8 cellular contexts compared by ENCODE assay signal in genomic region chr2:64063924-64064331, GRCh38. TPM values are rescaled to one million over a fixed set of nuclear protein-coding genes. Genes with fewer than 3 reads are reported as not detected.
A peak's percentile ranks its signal among the peaks of the same experiment; 100 is the strongest.
DNase-seq lines count a peak whose midpoint lies in the region; ATAC-seq and TF ChIP-seq lines count a peak whose summit lies in the region.

No MANE protein-coding gene starts in this region.

- H3K4me1 ChIP-seq in CD8-positive, alpha-beta memory T cell (ENCODE audit: insufficient read depth, low read length), result peaks cover 11% of the 10 kb centered on the region
- H3K4me1 ChIP-seq in Peyer's patch, result no peaks in the 10 kb centered on the region
- H3K4me1 ChIP-seq in neuron (ENCODE audit: insufficient read depth, low read length), result peaks cover 16% of the 10 kb centered on the region

- no peaks in the 10 kb centered on the region for H3K27me3 Mint-ChIP-seq in CD8-positive, alpha-beta memory T cell

- peak overlapping the region in 6 of 8 donors; percentile 3 to 70 (median 32) for H3K27ac Mint-ChIP-seq in CD8-positive, alpha-beta memory T cell

- no peak overlapping the region for H3K27ac ChIP-seq in CD8-positive, alpha-beta memory T cell (ENCODE audit: low read depth, low read length)
- peak overlapping the region; percentile 2 to 69 (median 31) for H3K27ac ChIP-seq in Peyer's patch

- peaks cover 9 to 19% (median 18%) of the 10 kb centered on the region in 3 donors for H3K4me1 Mint-ChIP-seq in CD8-positive, alpha-beta memory T cell

- POLR2A ChIA-PET in CD8-positive, alpha-beta memory T cell (lab: Charles Lee), result no interaction called here

- no peaks in the 10 kb centered on the region for H3K9me3 ChIP-seq in CD8-positive, alpha-beta memory T cell (ENCODE audit: low read length)
- H3K9me3 ChIP-seq in Peyer's patch (no peaks in the 10 kb centered on the region), neuron (ENCODE audit: low read length) (no peaks in the 10 kb centered on the region)

- no peaks in the 10 kb centered on the region for H3K9me3 Mint-ChIP-seq in CD8-positive, alpha-beta memory T cell

- H2AFZ ChIP-seq in neuron (ENCODE audit: low read depth, low read length), result peak overlapping the region; percentile 59

- CTCF ChIA-PET in CD8-positive, alpha-beta memory T cell (lab: Charles Lee), result interaction anchor here (1.5 kb wide), 1 partner anchor 267 kb away, joined by 5 read pairs; no protein-coding TSS in a partner anchor

- DNase-seq in CD8-positive, alpha-beta memory T cell, result no peak
- no peak for DNase-seq in Peyer's patch
- DNase-seq in NCI-H128 (lab: John Stamatoyannopoulos, UW; ENCODE audit: unreplicated experiment), result no peak
- no peak for DNase-seq in ecto neural progenitor cell (ENCODE audit: low spot score)

- TF ChIP-seq CTCF in Peyer's patch (IDR thresholded peaks at IDR 0.05), result no peak

- ATAC-seq in esophagus mucosa, result peak; percentile 72
- no peak for ATAC-seq in HG03469 (IDR thresholded peaks at IDR 0.05; ENCODE audit: unreplicated experiment)
- no peak for ATAC-seq in activated CD4-positive, CD25-positive, alpha-beta regulatory T cell treated with anti-CD3 and anti-CD28 coated beads, Interleukin-2, amount 50 U/mL, for 24 hours

- H3K36me3 ChIP-seq in CD8-positive, alpha-beta memory T cell (ENCODE audit: insufficient read depth, low read length), result no peaks in the 10 kb centered on the region
- H3K36me3 ChIP-seq in Peyer's patch (no peaks in the 10 kb centered on the region), neuron (ENCODE audit: insufficient read depth, low read length) (no peaks in the 10 kb centered on the region)

- no peak for TF ChIP-seq POLR2A in Peyer's patch (IDR thresholded peaks at IDR 0.05)

- H3K27me3 ChIP-seq in CD8-positive, alpha-beta memory T cell (ENCODE audit: insufficient read depth, low read length, poor library complexity, severe bottlenecking), result no peaks in the 10 kb centered on the region
- H3K27me3 ChIP-seq in Peyer's patch (no peaks in the 10 kb centered on the region), neuron (ENCODE audit: insufficient read depth, low read length) (no peaks in the 10 kb centered on the region)

- H3K4me3 Mint-ChIP-seq in CD8-positive, alpha-beta memory T cell, result peak overlapping the region in 2 of 7 donors; percentile 10 to 11

- no peaks in the 10 kb centered on the region for H3K36me3 Mint-ChIP-seq in CD8-positive, alpha-beta memory T cell

- H3K4me3 ChIP-seq in CD8-positive, alpha-beta memory T cell (ENCODE audit: low read length), result no peak overlapping the region
- H3K4me3 ChIP-seq in Peyer's patch (no peak overlapping the region), neuron (ENCODE audit: low read length) (peak overlapping the region; percentile 8)

RNA-seq across cellular contexts. Expression of gene VPS54, which starts 44.7 kb away (rescaled TPM):
- total RNA-seq in CD8-positive, alpha-beta memory T cell, result 10 to 100 TPM; 10.7 to 11.3 TPM
- 10.9 TPM for polyA plus RNA-seq in CD8-positive, alpha-beta memory T cell
- total RNA-seq in Peyer's patch (10 to 100 TPM; 16.6 to 24.8 (median 20.9) TPM), esophagus mucosa (12.6 TPM)
